8 cellular contexts compared by ENCODE assay signal in the genomic region with DNA sequence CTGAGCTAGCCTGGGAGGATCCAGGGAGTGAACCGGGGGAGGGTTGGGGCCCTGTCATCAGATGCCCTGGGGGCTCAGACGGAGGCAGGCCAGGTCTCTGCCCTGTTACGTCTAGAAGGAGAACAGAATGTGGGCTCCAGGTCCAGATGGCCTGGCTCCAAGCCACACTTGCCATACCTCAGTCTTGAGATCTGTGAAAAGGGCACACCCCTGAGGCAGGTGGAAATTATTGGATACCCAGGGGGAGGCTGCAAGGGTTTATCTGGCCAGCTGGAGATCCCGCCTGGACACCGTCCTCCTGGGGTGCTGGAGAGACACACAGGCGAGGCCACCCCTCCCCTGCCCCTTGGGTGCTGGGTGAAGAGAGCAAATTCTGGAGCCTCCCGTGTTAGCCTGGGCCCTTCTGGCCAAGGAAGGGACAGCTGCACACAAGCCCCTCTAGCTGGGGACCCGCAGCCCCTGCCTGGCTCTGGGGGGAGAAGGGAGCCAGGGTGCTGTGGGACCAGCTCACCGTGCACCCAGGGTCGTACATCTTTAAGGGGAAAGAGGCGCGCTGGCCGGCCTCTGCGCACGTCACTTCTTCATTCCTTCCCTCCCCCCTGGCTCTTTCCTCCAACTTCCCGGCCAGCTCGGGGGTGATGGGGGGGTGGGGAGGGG. TPM values are rescaled to one million over a fixed set of nuclear protein-coding genes. Genes with fewer than 3 reads are reported as not detected.
A peak's percentile ranks its signal among the peaks of the same experiment; 100 is the strongest.
DNase-seq lines count a peak whose midpoint lies in the region; ATAC-seq, FAIRE-seq and TF ChIP-seq lines count a peak whose summit lies in the region.

No MANE protein-coding gene starts in this region.

- H3K36me3 ChIP-seq in K562 (ENCODE audit: control insufficient read depth, insufficient read depth, low read length) = peaks cover 30% of the 10 kb centered on the region; the same call in 2 of the 3 replicates
- no peaks in the 10 kb centered on the region for H3K36me3 ChIP-seq in suprapubic skin

- H3K4me1 ChIP-seq in K562 (replicated peaks in 1 of 2; ENCODE audit: control insufficient read depth in 2 of 2, insufficient read depth in 2 of 2, low read length in 2 of 2) (peaks cover 63 to 84% of the 10 kb centered on the region in 2 experiments), suprapubic skin (peaks cover 76% of the 10 kb centered on the region)

- peak overlapping the region; percentile 74 to 95 for H3K9ac ChIP-seq in K562 (ENCODE audit: insufficient read depth in 1 of 2, low read depth in 2 of 2, low read length in 2 of 2)

- under 1% methylated on average over 16 of the region's 17 CpGs for WGBS in K562 (ENCODE audit: insufficient coverage, low coverage, missing lambda C conversion rate)
- WGBS in suprapubic skin = 9% methylated on average over 5 of the region's 17 CpGs

- CTCF ChIA-PET in K562 (lab: Yijun Ruan, JAX; ENCODE audit: low intra/inter-chr PET ratio) = no interaction called here

- peak; percentile 8 for DNase-seq in NCI-H2227 treated with DMSO at 0.1 percent for 48 hours (lab: John Stamatoyannopoulos, UW)
- peak in 1 of 4 experiments; percentile 82 for DNase-seq in K562 (ENCODE audit: extremely low read depth in 1 of 4, low spot score in 3 of 4)
- DNase-seq in suprapubic skin (ENCODE audit: low spot score in 2 of 2) = peak in 1 of 2 donors; percentile 87
- no peak for DNase-seq in middle frontal gyrus (ENCODE audit: extremely low spot score, low spot score)

- H4K20me1 ChIP-seq in K562 (replicated peaks; ENCODE audit: control insufficient read depth, insufficient read depth, low read length) = peaks cover 25% of the 10 kb centered on the region

- no peak for TF ChIP-seq RAD21 in K562 (CRISPR knock-in tag; conservative IDR thresholded peaks at IDR 0.05 in 1 of 2, IDR thresholded peaks at IDR 0.05 in 1 of 2)

- in situ Hi-C loops in K562 (cut with MboI) = no loop called here

- peak overlapping the region; percentile 80 for H2AFZ ChIP-seq in K562 (ENCODE audit: low read depth, low read length)

- TF ChIP-seq POLR2A in K562 (conservative IDR thresholded peaks at IDR 0.05) (no peak), suprapubic skin (IDR thresholded peaks at IDR 0.05) (no peak)

- TF ChIP-seq EP300 in K562 (IDR thresholded peaks at IDR 0.05; ENCODE audit: low read length) (no peak), suprapubic skin (IDR thresholded peaks at IDR 0.05) (no peak)

- no peak for FAIRE-seq in K562 (lab: Jason Lieb, UNC)

- H3K27ac ChIP-seq in K562 (ENCODE audit: extremely low read depth, low read depth, low read length) (peak overlapping the region; percentile 95), layer of hippocampus (ENCODE audit: low read depth, low read length) (peak overlapping the region; percentile 91), suprapubic skin (peak overlapping the region; percentile 95)

- POLR2A ChIA-PET in K562 (lab: Yijun Ruan, JAX) = interaction anchor here (0.6 to 1.5 kb wide), 9 partner anchors 12 to 852 kb away, joined by 3 to 6 read pairs (median 3); no protein-coding TSS in a partner anchor

- H3K27me3 ChIP-seq in K562 (ENCODE audit: control insufficient read depth in 2 of 2, insufficient read depth in 2 of 2, low read length in 2 of 2) (no peaks in the 10 kb centered on the region), layer of hippocampus (ENCODE audit: control insufficient read depth, insufficient read depth, low read length) (no peaks in the 10 kb centered on the region), suprapubic skin (no peaks in the 10 kb centered on the region)

- ATAC-seq in K562 = peak; percentile 45
- no peak for ATAC-seq in HG02610 (IDR thresholded peaks at IDR 0.05; ENCODE audit: unreplicated experiment)
- no peak for ATAC-seq in GM19463 (IDR thresholded peaks at IDR 0.05; ENCODE audit: unreplicated experiment)

- H3K79me2 ChIP-seq in K562 (ENCODE audit: control insufficient read depth, insufficient read depth, low read length) = peaks cover 96% of the 10 kb centered on the region

- H3K9me1 ChIP-seq in K562 (ENCODE audit: control insufficient read depth, insufficient read depth, low read length) = no peaks in the 10 kb centered on the region

- peak overlapping the region; percentile 78 for H3K4me3 ChIP-seq in GM12875 (ENCODE audit: low read depth, low read length)
- peak overlapping the region; percentile 53 for H3K4me3 ChIP-seq in K562
- peak overlapping the region; percentile 72 for H3K4me3 ChIP-seq in suprapubic skin

- TF ChIP-seq CTCF in GM12875 (IDR thresholded peaks at IDR 0.05; ENCODE audit: borderline replicate concordance, insufficient read depth, low read depth, low read length) (no peak), K562 (IDR thresholded peaks at IDR 0.05 in 2 of 3, conservative IDR thresholded peaks at IDR 0.05 in 1 of 3; ENCODE audit: insufficient read depth in 2 of 3, low read depth in 1 of 3, low read length in 3 of 3) (no peak), suprapubic skin (IDR thresholded peaks at IDR 0.05) (no peak)

- intact Hi-C loops in K562 (cut with micrococcal nuclease) = no loop called here

- BruUV-seq in K562 (replicated peaks; lab: Mats Ljungman, UMichigan) = no TSS peak

- H3K9me3 ChIP-seq in K562 (replicated peaks; ENCODE audit: control insufficient read depth, insufficient read depth, low read depth, low read length) = no peaks in the 10 kb centered on the region
- no peaks in the 10 kb centered on the region for H3K9me3 ChIP-seq in suprapubic skin

- H3K4me2 ChIP-seq in K562 (ENCODE audit: insufficient read depth, low read length) = peak overlapping the region; percentile 81

TF ChIP-seq in K562, 482 proteins besides CTCF, POLR2A, EP300 and RAD21 (continues in another document):
- TF ChIP-seq PURB (CRISPR knock-in tag; IDR thresholded peaks at IDR 0.05; ENCODE audit: low read depth) (no peak), ZFP36 (IDR thresholded peaks at IDR 0.05; ENCODE audit: low read depth, low read length, partially characterized antibody) (no peak), PHF20 (IDR thresholded peaks at IDR 0.05; ENCODE audit: partially characterized antibody) (peak; percentile 22), TAF1 (IDR thresholded peaks at IDR 0.05; ENCODE audit: control insufficient read depth, extremely low read depth, insufficient read depth, low read length, severe bottlenecking) (peak; percentile 6), ZNF184 (CRISPR knock-in tag; IDR thresholded peaks at IDR 0.05) (no peak), STAT5B (CRISPR knock-in tag; IDR thresholded peaks at IDR 0.05) (no peak), E2F1 (CRISPR knock-in tag; IDR thresholded peaks at IDR 0.05) (no peak), CBX1 (IDR thresholded peaks at IDR 0.05; ENCODE audit: low read depth) (peak; percentile 86), ZNF143 (CRISPR knock-in tag; IDR thresholded peaks at IDR 0.05) (0 out of 2 replicates have a peak, but pooled peaks have one; percentile 36), ZBTB7A (IDR thresholded peaks at IDR 0.05; ENCODE audit: borderline replicate concordance, control insufficient read depth, low read depth, low read length) (peak; percentile 25; the same call in 1 of the 2 replicates), SRF (CRISPR knock-in tag; IDR thresholded peaks at IDR 0.05) (peak in 1 of 2 experiments; percentile 52; a peak in 1 of 4 replicates), ADNP (tag; IDR thresholded peaks at IDR 0.05) (peak; percentile 90)
- TF ChIP-seq, protein P1, sequence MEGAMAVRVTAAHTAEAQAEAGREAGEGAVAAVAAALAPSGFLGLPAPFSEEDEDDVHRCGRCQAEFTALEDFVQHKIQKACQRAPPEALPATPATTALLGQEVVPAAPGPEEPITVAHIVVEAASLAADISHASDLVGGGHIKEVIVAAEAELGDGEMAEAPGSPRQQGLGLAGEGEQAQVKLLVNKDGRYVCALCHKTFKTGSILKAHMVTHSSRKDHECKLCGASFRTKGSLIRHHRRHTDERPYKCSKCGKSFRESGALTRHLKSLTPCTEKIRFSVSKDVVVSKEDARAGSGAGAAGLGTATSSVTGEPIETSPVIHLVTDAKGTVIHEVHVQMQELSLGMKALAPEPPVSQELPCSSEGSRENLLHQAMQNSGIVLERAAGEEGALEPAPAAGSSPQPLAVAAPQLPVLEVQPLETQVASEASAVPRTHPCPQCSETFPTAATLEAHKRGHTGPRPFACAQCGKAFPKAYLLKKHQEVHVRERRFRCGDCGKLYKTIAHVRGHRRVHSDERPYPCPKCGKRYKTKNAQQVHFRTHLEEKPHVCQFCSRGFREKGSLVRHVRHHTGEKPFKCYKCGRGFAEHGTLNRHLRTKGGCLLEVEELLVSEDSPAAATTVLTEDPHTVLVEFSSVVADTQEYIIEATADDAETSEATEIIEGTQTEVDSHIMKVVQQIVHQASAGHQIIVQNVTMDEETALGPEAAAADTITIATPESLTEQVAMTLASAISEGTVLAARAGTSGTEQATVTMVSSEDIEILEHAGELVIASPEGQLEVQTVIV (CRISPR knock-in tag; IDR thresholded peaks at IDR 0.05; ENCODE audit: borderline replicate concordance) = no peak

RNA-seq across cellular contexts. Expression of gene NFIC, which starts 0.8 kb away (rescaled TPM):
- total RNA-seq in K562 (2011; cell fraction: chromatin; rRNA removed; ENCODE audit: low replicate concordance) = 66.4 and 156 TPM in 2 replicates
- total RNA-seq in K562 (2011; cell fraction: nucleolus; rRNA removed) = 56.2 and 56.5 TPM in 2 replicates
- 46.9 and 54.0 TPM in 2 replicates for total RNA-seq in K562 (2011; cell fraction: nucleoplasm; rRNA removed)
- 14.1 and 15.7 TPM in 2 replicates for total RNA-seq in K562 (2014; rRNA removed)
- 3.0 and 3.7 TPM in 2 replicates for total RNA-seq in K562 (2014; rRNA removed; fragmentation: Illumina TruSeq; extraction: Trizol)
- 6.9 and 8.4 TPM in 2 replicates for total RNA-seq in K562 (2015; rRNA removed; fragmentation: Illumina TruSeq; extraction: Trizol)
- total RNA-seq in K562 (2021) = 57.3 and 62.1 TPM in 2 replicates
- polyA plus RNA-seq in K562 (2011; rRNA removed) = 2.0 and 2.9 TPM in 2 replicates
- polyA plus RNA-seq in K562 (2011; cell fraction: cytosol; rRNA removed) = 1.8 and 2.6 TPM in 2 replicates
- 13.2 and 19.2 TPM in 2 replicates for polyA plus RNA-seq in K562 (2011; cell fraction: nucleus; rRNA removed)
- 20.3 and 20.4 TPM in 2 replicates for polyA plus RNA-seq in K562 (2012)
- 17.2 and 26.2 TPM in 2 replicates for polyA plus RNA-seq in K562 (2014; fragmentation: Illumina TruSeq; extraction: Trizol)
- under 1 TPM; 0.71 to 0.99 TPM for polyA plus RNA-seq in K562 (2014; fragmentation: Nextera tagmentation; extraction: Ambion mirVana)
- 14.1 and 15.9 TPM in 2 replicates for polyA plus RNA-seq in K562 (2014; rRNA removed)
- polyA minus RNA-seq in K562 (2011; rRNA and poly(A)+ RNA removed) = 4.0 and 4.7 TPM in 2 replicates
- 14.5 and 19.9 TPM in 2 replicates for polyA minus RNA-seq in K562 (2011; cell fraction: cytosol; rRNA and poly(A)+ RNA removed)
- 16.6 and 19.5 TPM in 2 replicates for polyA minus RNA-seq in K562 (2011; cell fraction: nucleus; rRNA and poly(A)+ RNA removed)
- 100 to 1,000 TPM; 135 to 234 (median 194) TPM for total RNA-seq in suprapubic skin
